23 cellular contexts compared by ENCODE assay signal in the genomic region with DNA sequence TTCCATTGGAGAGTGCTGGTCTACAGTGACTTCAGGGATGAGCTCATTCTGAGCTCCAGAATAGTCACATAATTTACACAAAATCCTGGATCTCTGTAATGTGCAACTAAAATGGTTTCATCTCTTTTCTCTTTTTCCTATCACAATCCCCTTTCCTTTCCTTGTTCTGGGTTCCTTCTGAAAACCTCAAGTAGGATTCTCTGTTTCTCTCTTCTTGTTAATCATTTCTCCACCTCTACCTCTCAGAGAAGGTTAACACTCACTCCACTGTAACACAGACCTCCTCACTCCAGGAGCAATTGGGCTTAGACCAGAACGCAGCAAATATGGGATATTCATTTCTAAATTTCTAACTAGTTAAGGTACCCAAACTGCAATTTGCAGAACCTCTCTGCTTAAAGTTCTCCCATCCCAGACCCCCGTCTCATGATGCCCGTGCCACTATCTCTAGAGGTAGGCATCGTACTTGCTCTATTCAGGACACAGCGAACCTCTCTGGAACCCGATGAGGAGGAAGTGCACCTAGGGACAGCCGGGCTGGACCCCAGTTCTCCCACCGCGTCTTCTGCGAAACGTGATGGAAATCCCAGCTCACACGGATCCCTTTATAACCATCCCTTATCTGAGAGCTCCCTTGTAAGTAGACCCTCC. TPM values are rescaled to one million over a fixed set of nuclear protein-coding genes. Genes with fewer than 3 reads are reported as not detected.
A peak's percentile ranks its signal among the peaks of the same experiment; 100 is the strongest.
DNase-seq lines count a peak whose midpoint lies in the region; ATAC-seq and TF ChIP-seq lines count a peak whose summit lies in the region.
"Had no signal": no experiment of that assay in that cellular context is flagged by ENCODE, and none has a peak within 500 bp of the region (broad histone marks: within the 10 kb centered on the region; RNA-seq: fewer than 3 reads in every experiment).

No MANE protein-coding gene starts in this region.

- H3F3A ChIP-seq in neural progenitor cell (ENCODE audit: low read depth) = peaks cover 21% of the 10 kb centered on the region

- H3K4me3 Mint-ChIP-seq in endodermal cell (peak overlapping the region; percentile 66), neural progenitor cell (peak overlapping the region; percentile 86)

- no peaks in the 10 kb centered on the region for H3K36me3 ChIP-seq in ES-I3 (ENCODE audit: insufficient read depth, low read length)
- no peaks in the 10 kb centered on the region for H3K36me3 ChIP-seq in endodermal cell (ENCODE audit: control insufficient read depth, insufficient read depth, low read length)
- H3K36me3 ChIP-seq in neural progenitor cell = no peaks in the 10 kb centered on the region
- H3K36me3 ChIP-seq: BE2C, brain microvascular endothelial cell, ovary had no signal

- H3K9ac ChIP-seq in ES-I3 (ENCODE audit: low read depth, low read length) = peak overlapping the region; percentile 62
- no peak overlapping the region for H3K9ac ChIP-seq in endodermal cell (ENCODE audit: extremely low read depth, low read length, poor library complexity, severe bottlenecking)
- H3K9ac ChIP-seq in neural progenitor cell = no peak overlapping the region

- 14 to 26% methylated on average over 7 to 12 of the region's 12 CpGs for WGBS in endodermal cell (ENCODE audit: insufficient coverage in 1 of 2, insufficient read length in 1 of 2), 2 experiments

- H3K9me3 ChIP-seq in ES-I3 (ENCODE audit: control insufficient read depth, insufficient read depth, low read length) = no peaks in the 10 kb centered on the region
- H3K9me3 ChIP-seq in endodermal cell (ENCODE audit: control insufficient read depth, low read length) = no peaks in the 10 kb centered on the region
- no peaks in the 10 kb centered on the region for H3K9me3 ChIP-seq in neural progenitor cell (ENCODE audit: low read depth)
- H3K9me3 ChIP-seq: BE2C, ovary had no signal

- H3K27me3 ChIP-seq in endodermal cell (ENCODE audit: control insufficient read depth, insufficient read depth, low read length, poor library complexity, severe bottlenecking) (peaks cover 57% of the 10 kb centered on the region), neural progenitor cell (peaks cover 53% of the 10 kb centered on the region)
- H3K27me3 ChIP-seq: ovary had no signal

- no peak for TF ChIP-seq CTCF in endodermal cell (conservative IDR thresholded peaks at IDR 0.05)
- TF ChIP-seq CTCF in neural progenitor cell (IDR thresholded peaks at IDR 0.05) = no peak
- no peak for TF ChIP-seq CTCF in GM10266 (IDR thresholded peaks at IDR 0.05; ENCODE audit: control insufficient read depth, insufficient read depth, low read depth, missing control alignments)

- no peaks in the 10 kb centered on the region for H3K9me3 Mint-ChIP-seq in endodermal cell
- H3K9me3 Mint-ChIP-seq in neural progenitor cell = no peaks in the 10 kb centered on the region
- H3K9me3 Mint-ChIP-seq: T-helper 1 cell treated with Interleukin-12 subunit alpha and Interleukin-12 subunit beta and Interleukin-4 antibody, amounts not matched to agents 30 μg/mL and 1 μg/mL, for 36 hours had no signal

- H3K4me2 ChIP-seq in neural progenitor cell = peak overlapping the region; percentile 99

- H2AFZ ChIP-seq in neural progenitor cell (replicated peaks) = peak overlapping the region; percentile 99

- peak; percentile 49 for DNase-seq in NCI-H146 (lab: John Stamatoyannopoulos, UW)
- no peak for DNase-seq in endodermal cell
- DNase-seq in neural progenitor cell (ENCODE audit: low spot score) = no peak
- no peak for DNase-seq in SHP77 (lab: John Stamatoyannopoulos, UW)
- no peak for DNase-seq in GM10266 (ENCODE audit: extremely low spot score)
- DNase-seq: activated CD8-positive, alpha-beta memory T cell treated with anti-CD3 and anti-CD28 coated beads, Interleukin-2, amount 10 ng/mL, durations not matched to agents 7 days and 5 days; BE2C; brain microvascular endothelial cell; DMS79; midbrain; NCI-H1048; ovary; small intestine had no signal

- H3K27me3 Mint-ChIP-seq in endodermal cell (ENCODE audit: insufficient read depth) = peaks cover 66% of the 10 kb centered on the region
- H3K27me3 Mint-ChIP-seq in neural progenitor cell (ENCODE audit: insufficient read depth, low read depth) = peaks cover 42% of the 10 kb centered on the region

- H4K20me1 ChIP-seq in neural progenitor cell (ENCODE audit: low read depth) = peaks cover 7% of the 10 kb centered on the region

- H3K4me3 ChIP-seq in endodermal cell (ENCODE audit: low read length) (peak overlapping the region; percentile 66), neural progenitor cell (peak overlapping the region; percentile 72)
- H3K4me3 ChIP-seq: K562, ovary had no signal

- peaks cover 16% of the 10 kb centered on the region for H3K79me2 ChIP-seq in neural progenitor cell (ENCODE audit: low read depth)

- H3K4me1 ChIP-seq in ES-I3 (ENCODE audit: insufficient read depth, low read length) (peaks cover 3% of the 10 kb centered on the region; the same call in 1 of the 2 replicates), endodermal cell (ENCODE audit: control insufficient read depth, insufficient read depth, low read length) (peaks cover 3% of the 10 kb centered on the region), neural progenitor cell (peaks cover 22% of the 10 kb centered on the region)
- H3K4me1 ChIP-seq: BE2C had no signal

- ATAC-seq in GM18502 (IDR thresholded peaks at IDR 0.05; ENCODE audit: poor library complexity, unreplicated experiment) (no peak), HG03175 (IDR thresholded peaks at IDR 0.05; ENCODE audit: unreplicated experiment) (no peak)
- ATAC-seq: esophagus mucosa, K562, Right ventricle myocardium inferior had no signal

- H3K27ac Mint-ChIP-seq in endodermal cell (no peak overlapping the region), neural progenitor cell (no peak overlapping the region)
- H3K27ac Mint-ChIP-seq: activated CD8-positive, alpha-beta memory T cell treated with anti-CD3 and anti-CD28 coated beads, Interleukin-2, amount 10 ng/mL, durations not matched to agents 7 days and 5 days; T-helper 1 cell treated with Interleukin-12 subunit alpha and Interleukin-12 subunit beta and Interleukin-4 antibody, amounts not matched to agents 30 μg/mL and 1 μg/mL, for 36 hours had no signal

- no peaks in the 10 kb centered on the region for H3K36me3 Mint-ChIP-seq in endodermal cell (ENCODE audit: low read depth)
- H3K36me3 Mint-ChIP-seq in neural progenitor cell = no peaks in the 10 kb centered on the region
- H3K36me3 Mint-ChIP-seq: activated CD8-positive, alpha-beta memory T cell treated with anti-CD3 and anti-CD28 coated beads, Interleukin-2, amount 10 ng/mL, durations not matched to agents 7 days and 5 days had no signal

- H3K4me1 Mint-ChIP-seq in endodermal cell = peaks cover 10% of the 10 kb centered on the region
- peaks cover 9% of the 10 kb centered on the region for H3K4me1 Mint-ChIP-seq in neural progenitor cell

- H3K27ac ChIP-seq in endodermal cell (ENCODE audit: low read depth, low read length) (no peak overlapping the region), neural progenitor cell (no peak overlapping the region)
- H3K27ac ChIP-seq: brain microvascular endothelial cell, ovary had no signal

RNA-seq across cellular contexts. Expression of a gene that starts 1.4 kb away (rescaled TPM):
- total RNA-seq in endodermal cell (1 to 10 TPM in 1 of 2 donors, under 1 TPM in 1; 0.93 to 2.8 TPM), neural progenitor cell (ENCODE audit: low replicate concordance) (0.51 and 0.90 TPM in 2 replicates)
- polyA plus RNA-seq in endodermal cell (2013, experiment 1 of 2) = 3.0 TPM
- 2.1 TPM for polyA plus RNA-seq in endodermal cell (2013, experiment 2 of 2)
- total RNA-seq: activated CD8-positive, alpha-beta memory T cell treated with anti-CD3 and anti-CD28 coated beads, Interleukin-2, amount 10 ng/mL, durations not matched to agents 7 days and 5 days; dermis blood vessel endothelial cell; esophagus mucosa; glomerular endothelial cell; K562; kidney; ovary; Right ventricle myocardium inferior had no signal
- polyA plus RNA-seq: K562, ovary, small intestine had no signal
